Comparison of ENCODE assay signal across 19 cellular contexts in genomic region chr3:8103954-8104353, GRCh38.
A peak's percentile ranks its signal among the peaks of the same experiment; 100 is the strongest.
DNase-seq lines count a peak whose midpoint lies in the region; ATAC-seq lines count a peak whose summit lies in the region.
"Had no signal": no experiment of that assay in that cellular context is flagged by ENCODE, and none has a peak within 500 bp of the region (broad histone marks: within the 10 kb centered on the region; RNA-seq: fewer than 3 reads in every experiment).

No MANE protein-coding gene starts in this region.

- H3K36me3 Mint-ChIP-seq in stimulated activated naive B cell treated with anti-CD40 and anti-IgM and Interleukin-4, amounts not matched to agents 10 μg/mL and 1 μg/mL and 100 μg/mL, for 72 hours = no peaks in the 10 kb centered on the region
- H3K36me3 Mint-ChIP-seq: activated CD4-positive, alpha-beta memory T cell treated with anti-CD3 and anti-CD28 coated beads for 36 hours; activated naive CD8-positive, alpha-beta T cell treated with anti-CD3 and anti-CD28 coated beads for 36 hours had no signal

- no peak overlapping the region for H3K27ac Mint-ChIP-seq in stimulated activated naive B cell treated with anti-CD40 and anti-IgM and Interleukin-4, amounts not matched to agents 10 μg/mL and 1 μg/mL and 100 μg/mL, for 72 hours
- H3K27ac Mint-ChIP-seq: activated CD4-positive, alpha-beta memory T cell treated with anti-CD3 and anti-CD28 coated beads for 36 hours; activated naive CD8-positive, alpha-beta T cell treated with anti-CD3 and anti-CD28 coated beads for 36 hours; activated T-cell treated with anti-CD3 and anti-CD28 coated beads, Interleukin-2, amount 50 U/mL, for 72 hours had no signal

- peaks cover 0 to 3% of the 10 kb centered on the region in 2 donors for H3K4me1 Mint-ChIP-seq in stimulated activated naive B cell treated with anti-CD40 and anti-IgM and Interleukin-4, amounts not matched to agents 10 μg/mL and 1 μg/mL and 100 μg/mL, for 72 hours
- H3K4me1 Mint-ChIP-seq: activated naive CD8-positive, alpha-beta T cell treated with anti-CD3 and anti-CD28 coated beads for 36 hours had no signal

- H3K27me3 Mint-ChIP-seq in stimulated activated naive B cell treated with anti-CD40 and anti-IgM and Interleukin-4, amounts not matched to agents 10 μg/mL and 1 μg/mL and 100 μg/mL, for 72 hours = no peaks in the 10 kb centered on the region
- H3K27me3 Mint-ChIP-seq: activated CD4-positive, alpha-beta memory T cell treated with anti-CD3 and anti-CD28 coated beads for 36 hours; activated naive CD8-positive, alpha-beta T cell treated with anti-CD3 and anti-CD28 coated beads for 36 hours had no signal

- H3K9me3 Mint-ChIP-seq in stimulated activated naive B cell treated with anti-CD40 and anti-IgM and Interleukin-4, amounts not matched to agents 10 μg/mL and 1 μg/mL and 100 μg/mL, for 72 hours = no peaks in the 10 kb centered on the region
- H3K9me3 Mint-ChIP-seq: activated CD4-positive, alpha-beta memory T cell treated with anti-CD3 and anti-CD28 coated beads for 36 hours; activated naive CD8-positive, alpha-beta T cell treated with anti-CD3 and anti-CD28 coated beads for 36 hours; activated T-cell treated with anti-CD3 and anti-CD28 coated beads, Interleukin-2, amount 50 U/mL, for 72 hours had no signal

- DNase-seq in stimulated activated naive B cell treated with anti-CD40 and anti-IgM and Interleukin-4, amounts not matched to agents 10 μg/mL and 1 μg/mL and 100 μg/mL, for 72 hours = no peak
- no peak for DNase-seq in stimulated activated naive CD4-positive, alpha-beta T cell treated with Interleukin-2 at 50 U/mL for 16 hours (lab: John Stamatoyannopoulos, UW)
- no peak for DNase-seq in NCI-H2029 treated with DMSO at 0.1 percent for 48 hours (lab: John Stamatoyannopoulos, UW)
- DNase-seq: activated CD4-positive, alpha-beta memory T cell treated with anti-CD3 and anti-CD28 coated beads for 36 hours; activated naive CD8-positive, alpha-beta T cell treated with anti-CD3 and anti-CD28 coated beads for 36 hours; activated T-cell treated with anti-CD3 and anti-CD28 coated beads, Interleukin-2, amount 50 U/mL, for 72 hours; effector CD8-positive, alpha-beta T cell; HCEC 1CT; kidney; mesenchymal stem cell; NCI-H446 treated with DMSO at 0.1 percent for 48 hours; PC-3; retina; substantia nigra had no signal

- ATAC-seq in GM18868 (IDR thresholded peaks at IDR 0.05; ENCODE audit: unreplicated experiment) (peak; percentile 95), GM21786 (IDR thresholded peaks at IDR 0.05; ENCODE audit: unreplicated experiment) (peak; percentile 79), HG03378 (IDR thresholded peaks at IDR 0.05; ENCODE audit: unreplicated experiment) (peak; percentile 71), GM21723 (IDR thresholded peaks at IDR 0.05; ENCODE audit: unreplicated experiment) (no peak)
- peak; percentile 63 to 72 for ATAC-seq in stimulated activated naive B cell treated with anti-CD40 and anti-IgM and Interleukin-4, amounts not matched to agents 10 μg/mL and 1 μg/mL and 100 μg/mL, for 72 hours (replicated peaks)
- ATAC-seq: activated T-cell treated with anti-CD3 and anti-CD28 coated beads, Interleukin-2, amount 50 U/mL, for 72 hours; PC-3; SK-N-SH treated with all-trans-retinoic acid at 6 μM for 48 hours had no signal

- H3K4me3 Mint-ChIP-seq in stimulated activated naive B cell treated with anti-CD40 and anti-IgM and Interleukin-4, amounts not matched to agents 10 μg/mL and 1 μg/mL and 100 μg/mL, for 72 hours = no peak overlapping the region
- H3K4me3 Mint-ChIP-seq: activated CD4-positive, alpha-beta memory T cell treated with anti-CD3 and anti-CD28 coated beads for 36 hours; activated naive CD8-positive, alpha-beta T cell treated with anti-CD3 and anti-CD28 coated beads for 36 hours; activated T-cell treated with anti-CD3 and anti-CD28 coated beads, Interleukin-2, amount 50 U/mL, for 72 hours had no signal
